Comparison of ENCODE assay signal across 25 cellular contexts in genomic region chr17:46181940-46182339, GRCh38. TPM values are rescaled to one million over a fixed set of nuclear protein-coding genes. Genes with fewer than 3 reads are reported as not detected.
DNase-seq lines count a peak whose midpoint lies in the region; ATAC-seq and TF ChIP-seq lines count a peak whose summit lies in the region.
"Had no signal": no experiment of that assay in that cellular context is flagged by ENCODE, and none has a peak within 500 bp of the region (broad histone marks: within the 10 kb centered on the region; RNA-seq: fewer than 3 reads in every experiment).

No MANE protein-coding gene starts in this region.

- no peak overlapping the region for H3K9ac ChIP-seq in smooth muscle cell (ENCODE audit: low read depth)

- POLR2A ChIA-PET in T-cell (lab: Charles Lee) = interaction anchor here in 1 of 2 donors (0.6 to 0.8 kb wide), 2 partner anchors 14 to 35 kb away, joined by 6 to 9 read pairs; no protein-coding TSS in a partner anchor

- no peak overlapping the region for H3K4me3 Mint-ChIP-seq in activated T-cell treated with anti-CD3 and anti-CD28 coated beads, Interleukin-2, amount 50 U/mL, for 24 hours
- H3K4me3 Mint-ChIP-seq in T-cell = peak overlapping the region in 2 of 3 donors; percentile 10 to 96
- H3K4me3 Mint-ChIP-seq in endothelial cell (ENCODE audit: unreplicated experiment) = no peak overlapping the region

- no peak overlapping the region for H3K4me2 ChIP-seq in smooth muscle cell

- H3K27me3 ChIP-seq in smooth muscle cell (ENCODE audit: low read depth) = no peaks in the 10 kb centered on the region
- H3K27me3 ChIP-seq: colonic mucosa, stomach, upper lobe of left lung had no signal

- peaks cover 88% of the 10 kb centered on the region for H3K4me1 Mint-ChIP-seq in activated T-cell treated with anti-CD3 and anti-CD28 coated beads, Interleukin-2, amount 50 U/mL, for 24 hours (ENCODE audit: low read depth)
- H3K4me1 Mint-ChIP-seq in T-cell (peaks cover 94 to 99% (median 97%) of the 10 kb centered on the region in 3 donors), endothelial cell (ENCODE audit: unreplicated experiment) (peaks cover 73% of the 10 kb centered on the region)

- 84% methylated on average over 5 of the region's 5 CpGs for WGBS in smooth muscle cell (ENCODE audit: low lambda C conversion rate)

- H3K4me1 ChIP-seq in smooth muscle cell (ENCODE audit: low read depth) = peaks cover 14% of the 10 kb centered on the region

- H3K36me3 Mint-ChIP-seq in activated T-cell treated with anti-CD3 and anti-CD28 coated beads, Interleukin-2, amount 50 U/mL, for 24 hours (ENCODE audit: low read depth) = peaks cover 9% of the 10 kb centered on the region
- peaks cover 10% of the 10 kb centered on the region for H3K36me3 Mint-ChIP-seq in T-cell
- peaks cover 4% of the 10 kb centered on the region for H3K36me3 Mint-ChIP-seq in endothelial cell (ENCODE audit: low read depth, unreplicated experiment)

- ATAC-seq in T-cell (replicated peaks in 1 of 4) (no peak), HG02884 (IDR thresholded peaks at IDR 0.05; ENCODE audit: unreplicated experiment) (no peak), GM21619 (IDR thresholded peaks at IDR 0.05; ENCODE audit: unreplicated experiment) (no peak)
- ATAC-seq: mucosa of descending colon, PC-3 had no signal

- peaks cover 8% of the 10 kb centered on the region for H3F3A ChIP-seq in smooth muscle cell (ENCODE audit: low read depth)

- no peaks in the 10 kb centered on the region for H3K9me3 Mint-ChIP-seq in activated T-cell treated with anti-CD3 and anti-CD28 coated beads, Interleukin-2, amount 50 U/mL, for 24 hours
- H3K9me3 Mint-ChIP-seq in T-cell (no peaks in the 10 kb centered on the region), endothelial cell (ENCODE audit: unreplicated experiment) (no peaks in the 10 kb centered on the region)
- H3K9me3 Mint-ChIP-seq: activated T-helper 2 cell treated with anti-CD3 and anti-CD28 coated beads, Interferon-gamma antibody, Interleukin-2, Interleukin-4, amounts not matched to agents 10 μg/mL and 5 μg/mL and 100 μg/mL, durations not matched to agents 14 hours and 24 hours and 36 hours; brain had no signal

- TF ChIP-seq CTCF in endothelial cell (IDR thresholded peaks at IDR 0.05; ENCODE audit: unreplicated experiment) = no peak
- TF ChIP-seq CTCF in smooth muscle cell (IDR thresholded peaks at IDR 0.05; ENCODE audit: borderline replicate concordance, insufficient read depth, poor library complexity, severe bottlenecking) = no peak

- H3K27me3 Mint-ChIP-seq in activated T-cell treated with anti-CD3 and anti-CD28 coated beads, Interleukin-2, amount 50 U/mL, for 24 hours = no peaks in the 10 kb centered on the region
- H3K27me3 Mint-ChIP-seq in T-cell = no peaks in the 10 kb centered on the region
- H3K27me3 Mint-ChIP-seq in endothelial cell (ENCODE audit: unreplicated experiment) = peaks cover 8% of the 10 kb centered on the region
- H3K27me3 Mint-ChIP-seq: brain had no signal

- CTCF ChIA-PET in T-cell (lab: Charles Lee) = interaction anchor here in 1 of 2 donors (0.5 to 1.2 kb wide), 5 partner anchors 18 to 92 kb away, joined by 3 to 4 read pairs (median 3); no protein-coding TSS in a partner anchor

- no peak for DNase-seq in activated T-cell treated with anti-CD3 and anti-CD28 coated beads, Interleukin-2, amount 50 U/mL, for 24 hours
- DNase-seq in activated T-cell treated with anti-CD3 and anti-CD28 coated beads, Interleukin-2, amount 50 U/mL, for 1 hour = no peak
- no peak for DNase-seq in T-cell
- DNase-seq in endothelial cell (ENCODE audit: low spot score) = no peak
- no peak for DNase-seq in smooth muscle cell (lab: John Stamatoyannopoulos, UW; ENCODE audit: unreplicated experiment)
- DNase-seq in superior temporal gyrus (ENCODE audit: extremely low spot score) = no peak
- DNase-seq: AML-193; colonic mucosa; islet precursor cell; Kasumi-1; NCI-H1048; NCI-H2029; NCI-H2227 treated with DMSO at 0.1 percent for 48 hours; nucleus accumbens; PC-3; SIG-M5; small intestine; stimulated activated CD4-positive, alpha-beta T cell treated with anti-CD3 and anti-CD28 coated beads, Interleukin-4, amount 100 ng/mL, for 1 hour; stomach had no signal

- no peak overlapping the region for H2AFZ ChIP-seq in smooth muscle cell (ENCODE audit: low read depth)

- peaks cover 100% of the 10 kb centered on the region for H4K20me1 ChIP-seq in smooth muscle cell (ENCODE audit: low read depth)

- peaks cover 100% of the 10 kb centered on the region for H3K79me2 ChIP-seq in smooth muscle cell (ENCODE audit: low read depth)

- H3K27ac Mint-ChIP-seq in activated T-cell treated with anti-CD3 and anti-CD28 coated beads, Interleukin-2, amount 50 U/mL, for 24 hours = peak overlapping the region; percentile 58
- H3K27ac Mint-ChIP-seq in T-cell (peak overlapping the region in 1 of 2 donors; percentile 35), endothelial cell (ENCODE audit: unreplicated experiment) (peak overlapping the region; percentile 79)
- H3K27ac Mint-ChIP-seq: activated T-helper 2 cell treated with anti-CD3 and anti-CD28 coated beads, Interferon-gamma antibody, Interleukin-2, Interleukin-4, amounts not matched to agents 10 μg/mL and 5 μg/mL and 100 μg/mL, durations not matched to agents 14 hours and 24 hours and 36 hours had no signal

- no peaks in the 10 kb centered on the region for H3K9me3 ChIP-seq in smooth muscle cell (replicated peaks; ENCODE audit: low read depth)
- H3K9me3 ChIP-seq: colonic mucosa, mucosa of descending colon, stomach, upper lobe of left lung had no signal

- H3K27ac ChIP-seq in smooth muscle cell (ENCODE audit: low read depth) = peak overlapping the region; percentile 2
- H3K27ac ChIP-seq: colonic mucosa, stomach, upper lobe of left lung had no signal

- no peak overlapping the region for H3K4me3 ChIP-seq in smooth muscle cell
- H3K4me3 ChIP-seq: colonic mucosa, mucosa of descending colon, stomach, upper lobe of left lung had no signal

- no peaks in the 10 kb centered on the region for H3K36me3 ChIP-seq in smooth muscle cell (ENCODE audit: low read depth)
- H3K36me3 ChIP-seq: colonic mucosa, upper lobe of left lung had no signal

RNA-seq across cellular contexts. Expression of gene KANSL1, which starts 11.3 kb away (rescaled TPM):
- total RNA-seq in T-cell (100 to 1,000 TPM; 113 to 301 (median 160) TPM), endothelial cell (ENCODE audit: unreplicated experiment) (154 TPM), smooth muscle cell (59.9 and 69.7 TPM in 2 replicates)
- polyA plus RNA-seq in smooth muscle cell = 16.9 and 23.2 TPM in 2 replicates

Comparison
In these comparisons a context has a peak if more than half of its experiments do, and no peak if none do; other contexts are left out.
1. H3K4me3 Mint-ChIP-seq: peak in T-cell (2 of 3); none in activated T-cell treated with anti-CD3 and anti-CD28 coated beads, Interleukin-2, amount 50 U/mL, for 24 hours (single experiment) and endothelial cell (single experiment).